ENCODE assay signal across 23 cellular contexts in the genomic region with DNA sequence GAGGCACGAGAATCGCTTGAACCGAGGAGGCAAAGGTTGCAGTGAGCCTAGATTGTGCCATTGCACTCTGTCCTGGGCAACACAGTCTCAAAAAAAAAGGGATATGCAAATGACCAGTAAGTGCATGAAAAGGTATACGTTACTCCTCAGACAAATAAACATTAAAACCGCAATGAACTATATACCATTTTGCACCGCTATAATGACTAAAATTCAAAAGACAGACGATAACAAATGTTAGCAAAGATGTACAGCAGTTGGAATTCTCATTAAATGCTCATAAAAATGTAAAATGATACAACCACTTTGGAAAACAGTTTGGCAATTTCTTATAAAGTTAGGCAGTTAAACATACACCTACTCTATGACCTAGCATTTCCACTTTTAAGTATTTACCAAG.
"Had no signal": no experiment of that assay in that cellular context is flagged by ENCODE, and none has a peak within 500 bp of the region (broad histone marks: within the 10 kb centered on the region; RNA-seq: fewer than 3 reads in every experiment).

No MANE protein-coding gene starts in this region.

- H3K4me3 ChIP-seq: MG63, PC-9, Peyer's patch, SJSA1, SK-N-MC had no signal

- H3K36me3 Mint-ChIP-seq: T-cell had no signal

- H3K27ac ChIP-seq: PC-9, Peyer's patch, SJSA1, SK-N-MC had no signal

- H3K27ac Mint-ChIP-seq: T-cell had no signal

- H3K4me1 ChIP-seq: Peyer's patch, SJSA1 had no signal

- H3K9me3 Mint-ChIP-seq: T-cell had no signal

- DNase-seq: KBM-7, MG63, NCI-H1092, NCI-H1105 treated with DMSO at 0.1 percent for 48 hours, NCI-H1417 treated with DMSO at 0.1 percent for 48 hours, NCI-H146, NCI-H1694 treated with DMSO at 0.1 percent for 48 hours, NCI-H1930, NCI-H2081, NCI-H2107, NCI-H2227 treated with DMSO at 0.1 percent for 48 hours, NCI-H524, NCI-H526 treated with DMSO at 0.1 percent for 48 hours, NCI-H774, OCI-M1, PC-9, Peyer's patch, Right ventricle myocardium superior, SIG-M5, SW 1271, T-cell had no signal

- H3K4me3 Mint-ChIP-seq: T-cell had no signal

- H3K27me3 ChIP-seq: MG63, Peyer's patch, SJSA1 had no signal

- H3K4me2 ChIP-seq: PC-9 had no signal

- H3K9me3 ChIP-seq: MG63, Peyer's patch, SJSA1 had no signal

- H3K36me3 ChIP-seq: MG63, Peyer's patch, SJSA1 had no signal

- H2AFZ ChIP-seq: PC-9 had no signal
